ENCODE assay signal across 1 cellular context in genomic region chr13:61880576-61881283, GRCh38.
TF ChIP-seq lines count a peak whose summit lies in the region.

No MANE protein-coding gene starts in this region.

TF ChIP-seq in GM23338, 12 proteins besides CTCF, POLR2A, EP300 and RAD21 (continued from another document):
- TF ChIP-seq ZNF462 (CRISPR knock-in tag; IDR thresholded peaks at IDR 0.05) = no peak
